Comparison of ENCODE assay signal across 11 cellular contexts in the genomic region with DNA sequence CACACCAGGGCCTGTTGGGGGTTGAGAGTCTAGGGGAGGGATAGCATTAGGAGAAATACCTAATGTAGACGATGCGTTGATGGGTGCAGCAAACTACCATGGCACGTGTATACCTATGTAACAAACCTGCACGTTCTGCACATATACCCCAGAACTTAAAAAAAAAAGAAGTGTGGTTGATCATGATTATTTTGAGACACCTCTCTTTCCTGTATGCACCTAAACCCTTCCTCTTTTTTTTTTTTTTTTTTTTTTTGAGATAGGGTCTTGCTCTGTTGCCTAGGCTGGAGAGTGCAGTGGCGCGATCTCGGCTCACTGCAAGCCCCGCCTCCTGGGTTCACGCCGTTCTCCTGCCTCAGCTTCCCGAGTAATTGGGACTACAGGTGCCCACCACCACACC. TPM values are rescaled to one million over a fixed set of nuclear protein-coding genes. Genes with fewer than 3 reads are reported as not detected.
"Had no signal": no experiment of that assay in that cellular context is flagged by ENCODE, and none has a peak within 500 bp of the region (broad histone marks: within the 10 kb centered on the region; RNA-seq: fewer than 3 reads in every experiment).

No MANE protein-coding gene starts in this region.

RNA-seq across cellular contexts. Expression of gene PLEKHG7, which starts 31.3 kb away (rescaled TPM):
- total RNA-seq: activated CD4-positive, alpha-beta memory T cell treated with anti-CD3 and anti-CD28 coated beads for 36 hours; activated CD4-positive, alpha-beta T cell treated with anti-CD3 and anti-CD28 coated beads for 36 hours; activated CD4-positive, alpha-beta T cell treated with anti-CD3 and anti-CD28 coated beads, Interleukin-2, amount 10 ng/mL, durations not matched to agents 24 days and 14 days; activated CD4-positive, alpha-beta T cell treated with anti-CD3 and anti-CD28 coated beads, Interleukin-2, amount 10 ng/mL, durations not matched to agents 7 days and 5 days; activated CD8-positive, alpha-beta memory T cell treated with anti-CD3 and anti-CD28 coated beads for 36 hours; activated CD8-positive, alpha-beta memory T cell treated with anti-CD3 and anti-CD28 coated beads, Interleukin-2, amount 10 ng/mL, durations not matched to agents 7 days and 5 days; activated CD8-positive, alpha-beta T cell treated with anti-CD3 and anti-CD28 coated beads for 36 hours; activated CD8-positive, alpha-beta T cell treated with anti-CD3 and anti-CD28 coated beads, Interleukin-2, amount 10 ng/mL, durations not matched to agents 7 days and 5 days; T-helper 1 cell treated with Interleukin-12 subunit alpha and Interleukin-12 subunit beta and Interleukin-4 antibody, amounts not matched to agents 30 ng/mL and 1 ng/mL, for 36 hours; T-helper 2 cell treated with Interferon-gamma antibody and Interleukin-4, amounts not matched to agents 100 ng/mL and 5 ng/mL, for 36 hours; WTC11 had no signal
